Comparison of ENCODE assay signal across 23 cellular contexts in the genomic region with DNA sequence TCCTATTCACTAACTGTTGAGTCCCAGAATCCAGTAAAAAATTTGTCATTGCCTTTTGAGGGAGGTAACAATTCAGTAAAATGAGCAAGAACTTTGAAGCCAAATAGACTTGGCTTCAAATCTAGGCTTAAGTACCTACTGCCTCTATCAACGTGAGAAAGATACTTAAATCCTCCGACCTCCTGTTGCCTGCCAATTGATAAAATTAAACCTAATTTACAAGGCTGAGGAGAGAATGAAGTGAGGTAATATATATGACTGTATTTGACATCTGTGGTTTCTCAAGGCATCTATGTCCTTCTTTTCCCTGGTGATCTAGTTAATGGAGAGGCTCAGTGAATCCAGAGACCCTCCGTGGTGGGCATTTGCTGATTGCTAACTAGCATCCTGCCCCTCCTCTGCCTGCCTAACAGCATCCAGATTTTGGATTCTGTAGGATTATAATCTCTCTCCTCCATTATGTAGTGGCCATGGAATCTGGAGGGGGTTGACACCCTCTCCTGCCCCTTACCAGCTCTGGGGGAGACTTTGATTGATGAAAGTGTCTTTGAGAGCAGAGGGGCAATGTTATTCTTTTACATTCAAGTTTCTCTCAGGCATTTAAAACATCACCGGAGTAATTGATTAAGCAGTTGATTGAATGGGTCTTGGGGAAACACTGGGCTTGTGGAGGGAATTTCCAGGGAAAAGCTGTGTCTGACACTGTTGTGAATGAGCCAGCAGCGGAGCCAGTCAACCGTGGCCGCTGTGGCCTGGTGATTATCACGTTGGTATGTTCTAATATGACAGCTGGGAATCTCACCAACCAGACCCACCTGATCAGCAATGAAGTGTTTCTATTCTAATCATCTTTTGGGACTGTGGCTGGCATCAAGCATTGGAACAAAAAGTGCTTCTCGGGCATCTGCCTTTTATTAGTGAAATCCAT.
DNase-seq lines count a peak whose midpoint lies in the region; ATAC-seq and TF ChIP-seq lines count a peak whose summit lies in the region.
"Had no signal": no experiment of that assay in that cellular context is flagged by ENCODE, and none has a peak within 500 bp of the region (broad histone marks: within the 10 kb centered on the region; RNA-seq: fewer than 3 reads in every experiment).

No MANE protein-coding gene starts in this region.

- H3K36me3 ChIP-seq in heart left ventricle (no peaks in the 10 kb centered on the region), PC-9 (ENCODE audit: low read depth) (no peaks in the 10 kb centered on the region)
- H3K36me3 ChIP-seq: ovary, uterus had no signal

- no peak for TF ChIP-seq CTCF in heart left ventricle (IDR thresholded peaks at IDR 0.05)
- TF ChIP-seq CTCF in PC-9 (conservative IDR thresholded peaks at IDR 0.05) = no peak

- POLR2A ChIA-PET in PC-9 (lab: Charles Lee; ENCODE audit: unreplicated experiment) = no interaction called here

- H3K27ac ChIP-seq in heart left ventricle = peak overlapping the region; percentile 65 to 89 (median 81)
- H3K27ac ChIP-seq in PC-9 = no peak overlapping the region
- H3K27ac ChIP-seq: coronary artery, ovary, uterus had no signal

- no peak for TF ChIP-seq POLR2A in heart left ventricle (IDR thresholded peaks at IDR 0.05)

- peak; percentile 96 to 98 (median 98) for ATAC-seq in heart left ventricle
- ATAC-seq in GM18868 (IDR thresholded peaks at IDR 0.05; ENCODE audit: unreplicated experiment) = no peak
- no peak for ATAC-seq in HG03159 (IDR thresholded peaks at IDR 0.05; ENCODE audit: unreplicated experiment)
- ATAC-seq: activated naive CD8-positive, alpha-beta T cell treated with anti-CD3 and anti-CD28 coated beads, Interleukin-2, amount 50 U/mL, for 24 hours; K562; naive thymus-derived CD8-positive, alpha-beta T cell; PC-3; stimulated activated memory B cell treated with anti-CD40 and anti-IgM and Interleukin-4, amounts not matched to agents 10 μg/mL and 1 μg/mL and 100 μg/mL, for 72 hours had no signal

- no peak overlapping the region for H2AFZ ChIP-seq in PC-9

- 22 to 34% (median 27%) methylated on average over 9 of the region's 9 CpGs for WGBS in heart left ventricle, 4 donors

- peak; percentile 8 for DNase-seq in NCI-H748 (lab: John Stamatoyannopoulos, UW; ENCODE audit: unreplicated experiment)
- DNase-seq in NCI-H748 treated with DMSO at 0.1 percent for 48 hours (lab: John Stamatoyannopoulos, UW) = no peak
- DNase-seq in NCI-H1694 (lab: John Stamatoyannopoulos, UW) = peak; percentile 85
- peak; percentile 56 to 81 (median 67) for DNase-seq in heart left ventricle
- DNase-seq in retina = peak; percentile 50
- DNase-seq in PC-9 = no peak
- DNase-seq: activated CD8-positive, alpha-beta memory T cell treated with anti-CD3 and anti-CD28 coated beads, Interleukin-2, amount 50 U/mL, for 4 hours; activated naive CD8-positive, alpha-beta T cell treated with anti-CD3 and anti-CD28 coated beads, Interleukin-2, amount 50 U/mL, for 24 hours; C1 segment of cervical spinal cord; GF-D8; mesenchymal stem cell; naive thymus-derived CD8-positive, alpha-beta T cell; NCI-H187; NCI-H446 treated with DMSO at 0.1 percent for 48 hours; ovary; PC-3; stimulated activated CD4-positive, alpha-beta T cell treated with anti-CD3 and anti-CD28 coated beads, Interleukin-1b, Interleukin-23, amount 100 ng/mL, for 48 hours; uterus had no signal

- no peaks in the 10 kb centered on the region for H3K27me3 ChIP-seq in heart left ventricle
- peaks cover 12% of the 10 kb centered on the region for H3K27me3 ChIP-seq in PC-9 (ENCODE audit: insufficient read depth, low read depth)
- H3K27me3 ChIP-seq: ovary, uterus had no signal

- CTCF ChIA-PET in PC-9 (lab: Charles Lee) = no interaction called here

- no peak overlapping the region for H3K4me2 ChIP-seq in PC-9

- H3K9me3 ChIP-seq in heart left ventricle (peaks cover 0 to 4% (median 0%) of the 10 kb centered on the region in 12 donors), PC-9 (ENCODE audit: insufficient read depth, low read depth) (no peaks in the 10 kb centered on the region)
- H3K9me3 ChIP-seq: ovary, uterus had no signal

- H4K20me1 ChIP-seq in PC-9 (ENCODE audit: insufficient read depth) = no peaks in the 10 kb centered on the region

- H3K79me2 ChIP-seq in PC-9 (ENCODE audit: low read depth) = no peaks in the 10 kb centered on the region

- H3K4me3 ChIP-seq in heart left ventricle = peak overlapping the region in 2 of 12 donors; percentile 18 to 38
- H3K4me3 ChIP-seq in PC-9 = no peak overlapping the region
- H3K4me3 ChIP-seq: coronary artery, K562, ovary, uterus had no signal

- H3K4me1 ChIP-seq in heart left ventricle = peaks cover 0 to 5% (median 0%) of the 10 kb centered on the region in 12 donors
- no peaks in the 10 kb centered on the region for H3K4me1 ChIP-seq in PC-9 (replicated peaks; ENCODE audit: insufficient read depth)
- H3K4me1 ChIP-seq: uterus had no signal

- no peaks in the 10 kb centered on the region for H3K9me2 ChIP-seq in PC-9 (ENCODE audit: insufficient read depth)

- intact Hi-C loops in heart left ventricle (cut with DNase I) = loop anchor here in 4 of 10 donors (2.0 to 10.0 kb wide), 5 partner anchors 71 to 383 kb away; a partner anchor contains a TSS
- intact Hi-C loops in PC-9 (cut with micrococcal nuclease; ENCODE audit: unreplicated experiment) = no loop called here

- no TSS peak for BruUV-seq in PC-9 (replicated peaks; lab: Mats Ljungman, UMichigan)

- no peaks in the 10 kb centered on the region for H3F3A ChIP-seq in PC-9 (ENCODE audit: insufficient read depth, low read depth)

Comparison
In these comparisons a context has a peak if more than half of its experiments do, and no peak if none do; other contexts are left out.
1. DNase-seq: peak in NCI-H748 (single experiment), NCI-H1694 (single experiment), heart left ventricle (5 of 5) and retina (single experiment); none in NCI-H748 treated with DMSO at 0.1 percent for 48 hours (single experiment) and PC-9 (0 of 2).
2. ATAC-seq: peak in heart left ventricle (4 of 4); none in GM18868 (single experiment) and HG03159 (single experiment).